Comparison of ENCODE assay signal across 27 cellular contexts in the genomic region with DNA sequence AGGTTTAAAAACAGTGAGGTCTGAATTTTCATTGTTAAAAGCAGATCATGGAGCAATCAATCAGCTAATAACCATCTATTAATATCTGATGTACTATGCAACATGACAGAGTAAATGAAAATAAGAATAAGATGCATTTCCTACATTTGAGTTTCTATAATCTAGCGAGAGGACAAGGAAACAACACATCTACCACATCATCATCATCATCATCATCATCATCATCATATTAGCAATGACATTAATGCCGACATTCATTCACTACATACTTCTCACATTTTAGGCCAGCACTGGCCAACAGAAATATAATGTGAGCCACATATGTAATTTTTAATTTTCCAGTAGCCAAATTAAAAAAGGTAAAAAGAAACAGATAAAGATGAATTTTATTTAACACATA.
"Had no signal": no experiment of that assay in that cellular context is flagged by ENCODE, and none has a peak within 500 bp of the region (broad histone marks: within the 10 kb centered on the region; RNA-seq: fewer than 3 reads in every experiment).

No MANE protein-coding gene starts in this region.

- ATAC-seq: stimulated activated effector memory CD8-positive, alpha-beta T cell treated with anti-CD3 and anti-CD28 coated beads, Interleukin-12 subunit alpha, Interleukin-12 subunit beta, amount 100 ng/mL, for 72 hours; stimulated activated memory B cell treated with anti-CD40 and anti-IgM and Interleukin-4, amounts not matched to agents 10 μg/mL and 1 μg/mL and 100 μg/mL, for 72 hours; stimulated activated naive B cell treated with anti-CD40 and anti-IgM and Interleukin-4, amounts not matched to agents 10 μg/mL and 1 μg/mL and 100 μg/mL, for 72 hours; stimulated activated naive CD8-positive, alpha-beta T cell treated with anti-CD3 and anti-CD28 coated beads, Interleukin-15, amount 100 ng/mL, for 72 hours; stimulated activated naive CD8-positive, alpha-beta T cell treated with anti-CD3 and anti-CD28 coated beads, Interleukin-15, Interleukin-2, amounts not matched to agents 100 U/mL and 50 U/mL, for 24 hours; upper lobe of right lung had no signal

- H3K27ac ChIP-seq: stomach, suprapubic skin, testis, thoracic aorta, thyroid gland, tibial artery, tibial nerve, transverse colon, upper lobe of left lung, upper lobe of right lung, uterus, vagina had no signal

- DNase-seq: stimulated activated CD4-positive, alpha-beta T cell treated with anti-CD3 and anti-CD28 coated beads, Interleukin-2, amount 100 ng/mL, for 48 hours; stimulated activated CD4-positive, alpha-beta T cell treated with anti-CD3 and anti-CD28 coated beads, Interleukin-4, amount 100 ng/mL, for 1 hour; stimulated activated CD4-positive, alpha-beta T cell treated with anti-CD3 and anti-CD28 coated beads, Interleukin-4, amount 100 ng/mL, for 24 hours; stimulated activated CD4-positive, alpha-beta T cell treated with anti-CD3 and anti-CD28 coated beads, Interleukin-4, amount 100 ng/mL, for 4 hours; stimulated activated CD8-positive, alpha-beta memory T cell treated with anti-CD3 and anti-CD28 coated beads, Interleukin-4, amount 100 ng/mL, for 48 hours; stimulated activated naive B cell treated with anti-CD40 and anti-IgM and Interleukin-4, amounts not matched to agents 10 μg/mL and 1 μg/mL and 100 μg/mL, for 72 hours; stimulated activated naive CD4-positive, alpha-beta T cell; stimulated activated naive CD4-positive, alpha-beta T cell treated with Interleukin-2 at 50 U/mL for 16 hours; stimulated activated naive CD8-positive, alpha-beta T cell treated with anti-CD3 and anti-CD28 coated beads, Interleukin-15, amount 100 ng/mL, for 72 hours; stimulated activated naive CD8-positive, alpha-beta T cell treated with anti-CD3 and anti-CD28 coated beads, Interleukin-15, Interleukin-2, amounts not matched to agents 100 U/mL and 50 U/mL, for 24 hours; stomach; substantia nigra; testis; thyroid gland; tibial artery; transverse colon; trophoblast cell; upper lobe of left lung; upper lobe of right lung; uterus had no signal

- H3K27me3 ChIP-seq: stomach, suprapubic skin, testis, thyroid gland, tibial artery, tibial nerve, transverse colon, upper lobe of left lung, upper lobe of right lung, uterus, vagina had no signal

- H3K9me3 ChIP-seq: stomach, suprapubic skin, testis, thoracic aorta, thyroid gland, tibial artery, tibial nerve, transverse colon, upper lobe of left lung, upper lobe of right lung, uterus, vagina had no signal

- H3K4me3 ChIP-seq: stomach, suprapubic skin, testis, thoracic aorta, thyroid gland, tibial artery, tibial nerve, transverse colon, upper lobe of left lung, upper lobe of right lung, uterus, vagina had no signal

- H3K4me1 ChIP-seq: upper lobe of left lung, upper lobe of right lung, uterus had no signal

- H3K36me3 ChIP-seq: stomach, suprapubic skin, thoracic aorta, thyroid gland, tibial artery, tibial nerve, transverse colon, upper lobe of left lung, upper lobe of right lung, uterus, vagina had no signal

- FAIRE-seq: urothelium cell line had no signal
